Comparison of ENCODE assay signal across 7 cellular contexts in the genomic region with DNA sequence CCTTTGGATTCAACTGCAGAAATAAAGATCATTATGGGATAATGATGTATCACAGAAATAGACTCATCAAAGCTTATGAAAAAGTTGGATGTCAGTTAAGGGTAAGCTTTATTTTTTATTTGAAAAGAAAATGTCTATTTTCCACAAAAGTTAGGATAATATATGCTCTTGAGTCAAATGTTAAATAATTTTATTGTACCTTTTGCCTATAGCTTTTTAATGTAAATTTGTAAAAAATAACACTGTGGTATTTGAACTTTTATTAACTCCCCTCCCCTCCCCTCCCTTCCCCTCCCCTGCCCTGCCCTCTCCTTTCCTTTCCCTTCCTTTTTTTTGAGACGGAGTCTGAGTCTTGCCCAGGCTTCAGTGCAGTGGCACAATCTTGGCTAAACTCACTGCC.
"Had no signal": no experiment of that assay in that cellular context is flagged by ENCODE, and none has a peak within 500 bp of the region (broad histone marks: within the 10 kb centered on the region; RNA-seq: fewer than 3 reads in every experiment).

No MANE protein-coding gene starts in this region.

- H3K4me3 ChIP-seq: GM23338 had no signal

- DNase-seq: H9, HCEC 1CT, IMR-90, KBM-7 had no signal

- ATAC-seq: GM23338 had no signal

- H3K4me3 Mint-ChIP-seq: GM23338, H9 had no signal

- H3K4me1 Mint-ChIP-seq: GM23338, H9 had no signal

- H3K27ac Mint-ChIP-seq: GM23338, H9 had no signal

- H3K9me3 Mint-ChIP-seq: GM23338, H9 had no signal

- H3K27ac ChIP-seq: HL-60, KMS-11 had no signal
